Comparison of ENCODE assay signal across 8 cellular contexts in genomic region chr11:11451501-11452005, GRCh38.
A peak's percentile ranks its signal among the peaks of the same experiment; 100 is the strongest.
DNase-seq lines count a peak whose midpoint lies in the region; ATAC-seq and TF ChIP-seq lines count a peak whose summit lies in the region.

No MANE protein-coding gene starts in this region.

- H3K4me1 ChIP-seq in endodermal cell (ENCODE audit: control insufficient read depth, insufficient read depth, low read length) (peaks cover 5% of the 10 kb centered on the region), gastrocnemius medialis (no peaks in the 10 kb centered on the region)

- POLR2A ChIA-PET in GM10248 (lab: Yijun Ruan, JAX): no interaction called here

- H3K9ac ChIP-seq in endodermal cell (ENCODE audit: extremely low read depth, low read length, poor library complexity, severe bottlenecking): no peak overlapping the region

- H3K27me3 ChIP-seq in endodermal cell (ENCODE audit: control insufficient read depth, insufficient read depth, low read length, poor library complexity, severe bottlenecking): no peaks in the 10 kb centered on the region
- H3K27me3 ChIP-seq in brain microvascular endothelial cell (replicated peaks): peaks cover 5% of the 10 kb centered on the region
- H3K27me3 ChIP-seq in gastrocnemius medialis: no peaks in the 10 kb centered on the region

- H3K9me3 ChIP-seq in endodermal cell (ENCODE audit: control insufficient read depth, low read length) (no peaks in the 10 kb centered on the region), gastrocnemius medialis (no peaks in the 10 kb centered on the region)

- H3K4me3 Mint-ChIP-seq in endodermal cell: no peak overlapping the region

- no peak for TF ChIP-seq POLR2A in gastrocnemius medialis (IDR thresholded peaks at IDR 0.05)

- no peaks in the 10 kb centered on the region for H3K9me3 Mint-ChIP-seq in endodermal cell

- H3K27ac ChIP-seq in endodermal cell (ENCODE audit: low read depth, low read length) (no peak overlapping the region), brain microvascular endothelial cell (no peak overlapping the region), gastrocnemius medialis (no peak overlapping the region)

- no peaks in the 10 kb centered on the region for H3K36me3 Mint-ChIP-seq in endodermal cell (ENCODE audit: low read depth)

- no peaks in the 10 kb centered on the region for H3K27me3 Mint-ChIP-seq in endodermal cell (ENCODE audit: insufficient read depth)

- CTCF ChIA-PET in GM10248 (lab: Yijun Ruan, JAX): interaction anchor here (0.7 to 1.7 kb wide), 3 partner anchors 15 to 23 kb away, joined by 3 to 4 read pairs (median 3); no protein-coding TSS in a partner anchor

- TF ChIP-seq CTCF in GM10248 (IDR thresholded peaks at IDR 0.05; ENCODE audit: control extremely low read depth, extremely low read depth, low read depth, missing control alignments) (no peak), endodermal cell (conservative IDR thresholded peaks at IDR 0.05) (peak; percentile 33), brain microvascular endothelial cell (IDR thresholded peaks at IDR 0.05; ENCODE audit: low read depth, low read length, missing control alignments) (no peak), gastrocnemius medialis (IDR thresholded peaks at IDR 0.05 in 4 of 5, conservative IDR thresholded peaks at IDR 0.05 in 1 of 5) (no peak)

- ATAC-seq in GM21381 (IDR thresholded peaks at IDR 0.05; ENCODE audit: unreplicated experiment) (peak; percentile 93), HG03280 (IDR thresholded peaks at IDR 0.05; ENCODE audit: unreplicated experiment) (peak; percentile 84), gastrocnemius medialis (no peak)

- 93 to 100% methylated on average over 2 to 4 of the region's 4 CpGs for WGBS in endodermal cell (ENCODE audit: insufficient coverage in 1 of 2, insufficient read length in 1 of 2), 2 experiments

- DNase-seq in GM10248 (ENCODE audit: extremely low spot score) (peak; percentile 71), endodermal cell (no peak), brain microvascular endothelial cell (no peak), 8988T (no peak), gastrocnemius medialis (no peak)
- DNase-seq in activated CD4-positive, alpha-beta T cell treated with anti-CD3 and anti-CD28 coated beads, Interleukin-2, amount 50 U/mL, for 1 hour: no peak

- no peak overlapping the region for H3K27ac Mint-ChIP-seq in endodermal cell

- H3K4me1 Mint-ChIP-seq in endodermal cell: peaks cover 15% of the 10 kb centered on the region

- intact Hi-C loops in gastrocnemius medialis (cut with DNase I; ENCODE audit: low total_unique reads): no loop called here

- no peaks in the 10 kb centered on the region for H3K36me3 ChIP-seq in endodermal cell (ENCODE audit: control insufficient read depth, insufficient read depth, low read length)
- H3K36me3 ChIP-seq in brain microvascular endothelial cell (replicated peaks): no peaks in the 10 kb centered on the region
- no peaks in the 10 kb centered on the region for H3K36me3 ChIP-seq in gastrocnemius medialis

- in situ Hi-C loops in brain microvascular endothelial cell (cut with HindIII; ENCODE audit: low pct_ligation_motif_present, low sequenced_read_pairs) (no loop called here), gastrocnemius medialis (cut with MboI; ENCODE audit: low sequenced_read_pairs in 4 of 4) (no loop called here)

- H3K4me3 ChIP-seq in endodermal cell (ENCODE audit: low read length) (no peak overlapping the region), brain microvascular endothelial cell (ENCODE audit: low read depth, low read length) (no peak overlapping the region), gastrocnemius medialis (no peak overlapping the region)

Comparison
In these comparisons a context has a peak if more than half of its experiments do, and no peak if none do; other contexts are left out.
1. ATAC-seq: peak in GM21381 (single experiment) and HG03280 (single experiment); none in gastrocnemius medialis (0 of 2).